25 cellular contexts compared by ENCODE assay signal in the genomic region with DNA sequence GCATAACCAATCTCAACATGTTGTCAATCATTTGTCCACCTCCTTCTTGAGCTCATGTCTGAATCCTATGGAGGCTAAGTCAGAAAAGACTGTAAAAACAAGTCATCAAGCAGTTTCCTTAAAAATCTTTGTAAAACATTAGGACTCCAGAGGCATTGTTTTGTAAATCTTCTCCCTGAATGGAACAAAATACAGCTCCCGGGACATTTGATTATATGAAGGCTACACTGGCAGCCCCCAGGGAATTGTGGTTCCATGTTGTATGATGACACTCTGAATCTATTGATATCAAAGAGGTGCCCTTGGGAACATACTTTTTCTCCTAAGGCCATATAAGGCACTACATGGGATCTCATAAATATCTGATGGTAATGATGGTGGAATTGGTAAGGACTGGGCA.
"Had no signal": no experiment of that assay in that cellular context is flagged by ENCODE, and none has a peak within 500 bp of the region (broad histone marks: within the 10 kb centered on the region; RNA-seq: fewer than 3 reads in every experiment).

No MANE protein-coding gene starts in this region.

- H3K36me3 ChIP-seq: esophagus muscularis mucosa, gastroesophageal sphincter, heart left ventricle, left lung, neutrophil, pancreas, right atrium auricular region, sigmoid colon, stomach, thyroid gland, vagina had no signal

- H3K4me3 ChIP-seq: coronary artery, esophagus muscularis mucosa, gastroesophageal sphincter, heart left ventricle, hepatocyte, left lung, pancreas, right atrium auricular region, sigmoid colon, stomach, thyroid gland, vagina had no signal

- DNase-seq: dermis blood vessel endothelial cell; effector memory CD4-positive, alpha-beta T cell; foreskin keratinocyte; heart left ventricle; left cardiac atrium; left lung; mammary epithelial cell; mesendoderm; midbrain; naive thymus-derived CD4-positive, alpha-beta T cell; pancreas; sigmoid colon; stimulated activated CD4-positive, alpha-beta T cell treated with anti-CD3 and anti-CD28 coated beads, Interleukin-2, amount 100 ng/mL, for 24 hours; stimulated activated CD4-positive, alpha-beta T cell treated with anti-CD3 and anti-CD28 coated beads, Interleukin-4, amount 100 ng/mL, for 24 hours; stimulated activated naive CD4-positive, alpha-beta T cell treated with Interleukin-2 at 50 U/mL for 16 hours; stomach; thyroid gland; trophoblast cell had no signal

- H3K9me3 ChIP-seq: esophagus muscularis mucosa, gastroesophageal sphincter, heart left ventricle, left lung, neutrophil, pancreas, right atrium auricular region, sigmoid colon, stomach, thyroid gland, vagina had no signal

- H3K4me1 ChIP-seq: esophagus muscularis mucosa, gastroesophageal sphincter, heart left ventricle, left lung, pancreas, right atrium auricular region, sigmoid colon, stomach, thyroid gland, vagina had no signal

- H3K27me3 ChIP-seq: esophagus muscularis mucosa, foreskin keratinocyte, gastroesophageal sphincter, heart left ventricle, hepatocyte, left lung, neutrophil, pancreas, right atrium auricular region, sigmoid colon, stomach, thyroid gland, vagina had no signal

- H3K27ac ChIP-seq: coronary artery, esophagus muscularis mucosa, foreskin keratinocyte, gastroesophageal sphincter, heart left ventricle, hepatocyte, left lung, neutrophil, pancreas, right atrium auricular region, sigmoid colon, stomach, thyroid gland, vagina had no signal
